19 cellular contexts compared by ENCODE assay signal in the genomic region with DNA sequence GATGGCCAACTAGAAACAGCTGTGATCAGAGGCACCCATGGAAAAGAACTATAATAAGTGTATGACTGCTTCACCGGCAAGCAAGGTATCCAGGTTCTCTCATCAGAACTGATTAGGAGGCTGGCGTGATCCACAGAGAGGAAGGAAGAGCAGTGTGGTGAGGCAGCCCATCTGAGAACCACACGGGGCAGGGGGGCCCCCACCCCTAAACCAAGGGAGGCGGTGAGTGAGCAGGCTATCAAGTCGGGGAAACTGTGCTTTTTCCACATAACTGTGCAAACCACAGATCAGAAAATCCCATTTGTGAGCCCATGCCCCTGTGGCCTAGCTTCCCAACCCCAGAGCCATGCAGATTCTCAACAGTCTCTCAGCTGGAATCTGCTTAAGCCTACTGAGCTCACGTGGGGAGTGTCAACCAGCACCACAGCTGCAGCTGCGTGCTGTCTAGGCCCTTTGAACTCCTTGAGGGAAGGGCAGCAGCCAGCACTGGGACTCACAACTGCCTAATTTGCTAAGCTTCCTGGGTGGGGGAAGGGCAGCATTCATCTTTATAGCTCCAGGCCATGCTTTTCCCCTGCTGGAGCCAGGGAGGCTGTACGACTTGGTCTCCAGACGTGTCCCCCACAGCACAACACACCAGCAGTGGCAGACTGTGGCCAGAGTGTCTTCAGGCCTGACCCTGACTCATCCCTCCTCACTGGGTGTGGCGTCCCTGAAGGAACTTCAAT.
DNase-seq lines count a peak whose midpoint lies in the region; ATAC-seq lines count a peak whose summit lies in the region.
"Had no signal": no experiment of that assay in that cellular context is flagged by ENCODE, and none has a peak within 500 bp of the region (broad histone marks: within the 10 kb centered on the region; RNA-seq: fewer than 3 reads in every experiment).

No MANE protein-coding gene starts in this region.

- peak overlapping the region; percentile 38 for H3K27ac Mint-ChIP-seq in activated naive CD8-positive, alpha-beta T cell treated with anti-CD3 and anti-CD28 coated beads, Interleukin-2, amount 50 U/mL, for 24 hours
- H3K27ac Mint-ChIP-seq: activated CD4-positive, alpha-beta memory T cell treated with anti-CD3 and anti-CD28 coated beads, Interleukin-2, amount 10 ng/mL, durations not matched to agents 7 days and 5 days; activated T-helper 2 cell treated with anti-CD3 and anti-CD28 coated beads, Interferon-gamma antibody, Interleukin-2, Interleukin-4, amounts not matched to agents 10 μg/mL and 5 μg/mL and 100 μg/mL, durations not matched to agents 14 hours and 24 hours and 36 hours; B cell had no signal

- peak overlapping the region; percentile 48 to 72 (median 60) for H3K4me2 ChIP-seq in BLaER1 treated with 17β-estradiol and CSF1 and Interleukin-3, amounts not matched to agents 10 nM and 100 nM

- H3K4me3 Mint-ChIP-seq in activated naive CD8-positive, alpha-beta T cell treated with anti-CD3 and anti-CD28 coated beads, Interleukin-2, amount 50 U/mL, for 24 hours = no peak overlapping the region
- H3K4me3 Mint-ChIP-seq: activated CD4-positive, alpha-beta memory T cell treated with anti-CD3 and anti-CD28 coated beads, Interleukin-2, amount 10 ng/mL, durations not matched to agents 7 days and 5 days; B cell had no signal

- H3K4me3 ChIP-seq in BLaER1 treated with 17β-estradiol and CSF1 and Interleukin-3, amounts not matched to agents 10 nM and 100 nM = no peak overlapping the region
- H3K4me3 ChIP-seq: dorsolateral prefrontal cortex, uterus had no signal

- peaks cover 10 to 15% (median 14%) of the 10 kb centered on the region in 10 experiments; a peak in 19 of 20 replicates for H3K4me1 ChIP-seq in BLaER1 treated with 17β-estradiol and CSF1 and Interleukin-3, amounts not matched to agents 10 nM and 100 nM
- H3K4me1 ChIP-seq: foreskin keratinocyte, uterus had no signal

- peaks cover 2% of the 10 kb centered on the region for H3K9me3 Mint-ChIP-seq in activated naive CD8-positive, alpha-beta T cell treated with anti-CD3 and anti-CD28 coated beads, Interleukin-2, amount 50 U/mL, for 24 hours
- H3K9me3 Mint-ChIP-seq: activated T-helper 2 cell treated with anti-CD3 and anti-CD28 coated beads, Interferon-gamma antibody, Interleukin-2, Interleukin-4, amounts not matched to agents 10 μg/mL and 5 μg/mL and 100 μg/mL, durations not matched to agents 14 hours and 24 hours and 36 hours had no signal

- peaks cover 6% of the 10 kb centered on the region for H3K27me3 Mint-ChIP-seq in activated naive CD8-positive, alpha-beta T cell treated with anti-CD3 and anti-CD28 coated beads, Interleukin-2, amount 50 U/mL, for 24 hours
- H3K27me3 Mint-ChIP-seq: activated CD4-positive, alpha-beta memory T cell treated with anti-CD3 and anti-CD28 coated beads, Interleukin-2, amount 10 ng/mL, durations not matched to agents 7 days and 5 days had no signal

- DNase-seq in HT1080 (ENCODE audit: low read depth) (peak; percentile 52), myocyte (ENCODE audit: low read depth) (peak; percentile 69)
- no peak for DNase-seq in activated naive CD8-positive, alpha-beta T cell treated with anti-CD3 and anti-CD28 coated beads, Interleukin-2, amount 50 U/mL, for 24 hours
- no peak for DNase-seq in stimulated activated naive CD4-positive, alpha-beta T cell (lab: John Stamatoyannopoulos, UW)
- DNase-seq: activated CD4-positive, alpha-beta memory T cell treated with anti-CD3 and anti-CD28 coated beads, Interleukin-2, amount 10 ng/mL, durations not matched to agents 7 days and 5 days; DMS79; dorsolateral prefrontal cortex; foreskin keratinocyte; NCI-H1417; NCI-H510A; stimulated activated CD4-positive, alpha-beta T cell treated with anti-CD3 and anti-CD28 coated beads, Interleukin-4, amount 100 ng/mL, for 1 hour; uterus had no signal

- no peaks in the 10 kb centered on the region for H3K9me3 ChIP-seq in BLaER1 treated with 17β-estradiol and CSF1 and Interleukin-3, amounts not matched to agents 10 nM and 100 nM (replicated peaks in 1 of 11)
- H3K9me3 ChIP-seq: uterus had no signal

- H3K36me3 ChIP-seq in BLaER1 treated with 17β-estradiol and CSF1 and Interleukin-3, amounts not matched to agents 10 nM and 100 nM = no peaks in the 10 kb centered on the region
- H3K36me3 ChIP-seq: uterus had no signal

- ATAC-seq in activated naive CD8-positive, alpha-beta T cell treated with anti-CD3 and anti-CD28 coated beads, Interleukin-2, amount 50 U/mL, for 24 hours = peak; percentile 20
- no peak for ATAC-seq in HG03025 (IDR thresholded peaks at IDR 0.05; ENCODE audit: low FRiP score, unreplicated experiment)
- ATAC-seq in HG03175 (IDR thresholded peaks at IDR 0.05; ENCODE audit: unreplicated experiment) = no peak
- ATAC-seq in GM19395 (IDR thresholded peaks at IDR 0.05; ENCODE audit: unreplicated experiment) = no peak
- ATAC-seq: foreskin keratinocyte had no signal

- no peaks in the 10 kb centered on the region for H3K36me3 Mint-ChIP-seq in activated naive CD8-positive, alpha-beta T cell treated with anti-CD3 and anti-CD28 coated beads, Interleukin-2, amount 50 U/mL, for 24 hours (ENCODE audit: low read depth)

- peak overlapping the region in 9 of 11 experiments; percentile 9 to 55 (median 18); a peak in 12 of 22 replicates for H3K27ac ChIP-seq in BLaER1 treated with 17β-estradiol and CSF1 and Interleukin-3, amounts not matched to agents 10 nM and 100 nM
- H3K27ac ChIP-seq: dorsolateral prefrontal cortex, foreskin keratinocyte, RWPE1, uterus had no signal

- no peak overlapping the region for H3K9ac ChIP-seq in BLaER1 treated with 17β-estradiol and CSF1 and Interleukin-3, amounts not matched to agents 10 nM and 100 nM

- no peaks in the 10 kb centered on the region for H3K27me3 ChIP-seq in BLaER1 treated with 17β-estradiol and CSF1 and Interleukin-3, amounts not matched to agents 10 nM and 100 nM
- H3K27me3 ChIP-seq: dorsolateral prefrontal cortex, foreskin keratinocyte, uterus had no signal

- H3K4me1 Mint-ChIP-seq in activated naive CD8-positive, alpha-beta T cell treated with anti-CD3 and anti-CD28 coated beads, Interleukin-2, amount 50 U/mL, for 24 hours = peaks cover 4% of the 10 kb centered on the region
- H3K4me1 Mint-ChIP-seq: activated CD4-positive, alpha-beta memory T cell treated with anti-CD3 and anti-CD28 coated beads, Interleukin-2, amount 10 ng/mL, durations not matched to agents 7 days and 5 days; B cell had no signal

- no peaks in the 10 kb centered on the region for H4K20me1 ChIP-seq in BLaER1 treated with 17β-estradiol and CSF1 and Interleukin-3, amounts not matched to agents 10 nM and 100 nM

Comparison
In these comparisons a context has a peak if more than half of its experiments do, and no peak if none do; other contexts are left out.
1. DNase-seq: peak in HT1080 (single experiment) and myocyte (single experiment); none in activated naive CD8-positive, alpha-beta T cell treated with anti-CD3 and anti-CD28 coated beads, Interleukin-2, amount 50 U/mL, for 24 hours (single experiment) and stimulated activated naive CD4-positive, alpha-beta T cell (0 of 6).